In genomic region chr9:133035669-133036068, GRCh38 we compare ENCODE assay signal across 25 cellular contexts. TPM values are rescaled to one million over a fixed set of nuclear protein-coding genes. Genes with fewer than 3 reads are reported as not detected.
DNase-seq lines count a peak whose midpoint lies in the region; ATAC-seq, FAIRE-seq and TF ChIP-seq lines count a peak whose summit lies in the region.
"Had no signal": no experiment of that assay in that cellular context is flagged by ENCODE, and none has a peak within 500 bp of the region (broad histone marks: within the 10 kb centered on the region; RNA-seq: fewer than 3 reads in every experiment).

No MANE protein-coding gene starts in this region.

- H3K27me3 ChIP-seq in astrocyte (ENCODE audit: insufficient read depth, low read length) (no peaks in the 10 kb centered on the region), upper lobe of right lung (no peaks in the 10 kb centered on the region)
- H3K27me3 ChIP-seq: SJSA1 had no signal

- no peak overlapping the region for H3K4me2 ChIP-seq in astrocyte (ENCODE audit: low read length)

- DNase-seq in NOMO-1 treated with DMSO at 0.1 percent for 48 hours (lab: John Stamatoyannopoulos, UW; ENCODE audit: unreplicated experiment) = peak; percentile 29
- DNase-seq in NOMO-1 treated with dmso at 0.1 percent for 144 hours (lab: John Stamatoyannopoulos, UW; ENCODE audit: unreplicated experiment) = no peak
- peak; percentile 3 for DNase-seq in astrocyte (ENCODE audit: low read depth)
- DNase-seq in kidney tubule cell (ENCODE audit: low spot score) = peak; percentile 10
- DNase-seq in upper lobe of right lung = no peak
- no peak for DNase-seq in GM03348 (ENCODE audit: low spot score)
- no peak for DNase-seq in CD14-positive monocyte (ENCODE audit: low spot score)
- DNase-seq: ACHN; H7; NCI-H1105; NCI-H146; NCI-H2029; NCI-H226; NCI-H510A treated with DMSO at 0.1 percent for 48 hours; NCI-H774; NK-92 treated with Interleukin-12 subunit alpha and Interleukin-12 subunit beta, amount 100 ng/mL, for 24 hours; OCI-M1 had no signal

- H3K27ac Mint-ChIP-seq in astrocyte (ENCODE audit: unreplicated experiment) (no peak overlapping the region), CD14-positive monocyte (peak overlapping the region in 1 of 7 donors; percentile 50)

- H3K4me1 Mint-ChIP-seq in astrocyte (ENCODE audit: low read depth, unreplicated experiment) (peaks cover 11% of the 10 kb centered on the region), CD14-positive monocyte (peaks cover 43% of the 10 kb centered on the region)

- FAIRE-seq in astrocyte (lab: Jason Lieb, UNC) = no peak
- FAIRE-seq: G401.6, RCC 7860 had no signal

- peaks cover 97% of the 10 kb centered on the region for H3K79me2 ChIP-seq in astrocyte (ENCODE audit: insufficient read depth, low read length)

- ATAC-seq in upper lobe of right lung (peak; percentile 38), GM19467 (IDR thresholded peaks at IDR 0.05; ENCODE audit: unreplicated experiment) (no peak)
- ATAC-seq: Right ventricle myocardium inferior had no signal

- no peak overlapping the region for H2AFZ ChIP-seq in astrocyte (ENCODE audit: low read depth, low read length)

- H3K27me3 Mint-ChIP-seq in astrocyte (ENCODE audit: low read depth, unreplicated experiment) = no peaks in the 10 kb centered on the region
- peaks cover 0 to 2% (median 0%) of the 10 kb centered on the region in 3 donors for H3K27me3 Mint-ChIP-seq in CD14-positive monocyte (ENCODE audit: low read depth in 3 of 3)

- no peak overlapping the region for H3K9ac ChIP-seq in astrocyte (ENCODE audit: low read length)

- peaks cover 5% of the 10 kb centered on the region for H3K36me3 ChIP-seq in astrocyte (ENCODE audit: insufficient read depth, low read length)
- H3K36me3 ChIP-seq in upper lobe of right lung = no peaks in the 10 kb centered on the region

- no peak for TF ChIP-seq CTCF in astrocyte (IDR thresholded peaks at IDR 0.05; ENCODE audit: insufficient read depth, low read depth, low read length)
- no peak for TF ChIP-seq CTCF in upper lobe of right lung (IDR thresholded peaks at IDR 0.05)
- TF ChIP-seq CTCF in CD14-positive monocyte (IDR thresholded peaks at IDR 0.05) = no peak

- H3K4me1 ChIP-seq in astrocyte (ENCODE audit: insufficient read depth, low read length) (no peaks in the 10 kb centered on the region), upper lobe of right lung (peaks cover 8% of the 10 kb centered on the region)

- H3K9me3 ChIP-seq in astrocyte (ENCODE audit: insufficient read depth, low read depth, low read length) = no peaks in the 10 kb centered on the region
- no peaks in the 10 kb centered on the region for H3K9me3 ChIP-seq in upper lobe of right lung
- H3K9me3 ChIP-seq: SJSA1 had no signal

- H3K36me3 Mint-ChIP-seq in astrocyte (ENCODE audit: low read depth, unreplicated experiment) (peaks cover 17% of the 10 kb centered on the region), CD14-positive monocyte (peaks cover 15 to 24% of the 10 kb centered on the region in 2 donors)

- H3K4me3 ChIP-seq in astrocyte (ENCODE audit: insufficient read depth, low read depth, low read length) (no peak overlapping the region), upper lobe of right lung (no peak overlapping the region)
- H3K4me3 ChIP-seq: SJSA1 had no signal

- H3K4me3 Mint-ChIP-seq in astrocyte (ENCODE audit: unreplicated experiment) (no peak overlapping the region), CD14-positive monocyte (no peak overlapping the region)

- intact Hi-C loops in upper lobe of right lung (cut with DNase I) (no loop called here), CD14-positive monocyte (cut with micrococcal nuclease) (loop anchor here in 1 of 2 donors (10.0 kb wide), 1 partner anchor 339 kb away; the partner anchor contains the start of genes STKLD1 and SURF4)

- H4K20me1 ChIP-seq in astrocyte (ENCODE audit: insufficient read depth, low read length) = peaks cover 85% of the 10 kb centered on the region

- no peak overlapping the region for H3K27ac ChIP-seq in astrocyte (ENCODE audit: low read depth, low read length)
- H3K27ac ChIP-seq in upper lobe of right lung = no peak overlapping the region
- H3K27ac ChIP-seq: 22Rv1, C4-2B, SJSA1 had no signal

- H3K9me3 Mint-ChIP-seq in astrocyte (ENCODE audit: unreplicated experiment) (peaks cover 2% of the 10 kb centered on the region), CD14-positive monocyte (peaks cover 0 to 6% (median 0%) of the 10 kb centered on the region in 7 donors)

RNA-seq across cellular contexts. Expression of gene GTF3C5, which starts 4.9 kb away (rescaled TPM):
- total RNA-seq in astrocyte (46.4 and 49.9 TPM in 2 replicates), upper lobe of right lung (41.7 TPM)
- 10 to 100 TPM; 21.3 to 24.4 TPM for polyA plus RNA-seq in CD14-positive monocyte

RNA-seq across cellular contexts. Expression of gene CEL, which starts 26.1 kb away (rescaled TPM):
- total RNA-seq in astrocyte (2.3 and 3.4 TPM in 2 replicates), upper lobe of right lung (0.75 TPM)
- not detected for polyA plus RNA-seq in CD14-positive monocyte

RNA-seq across cellular contexts. Expression of gene GFI1B, which starts 57.2 kb away (rescaled TPM):
- total RNA-seq in astrocyte (not detected in 2 replicates), upper lobe of right lung (0.52 TPM)
- under 1 TPM; 0.06 to 0.21 TPM for polyA plus RNA-seq in CD14-positive monocyte
- total RNA-seq: Daoy, H7 had no signal

Comparison
In these comparisons a context has a peak if more than half of its experiments do, and no peak if none do; other contexts are left out.
1. DNase-seq: peak in NOMO-1 treated with DMSO at 0.1 percent for 48 hours (single experiment), astrocyte (single experiment) and kidney tubule cell (single experiment); none in NOMO-1 treated with dmso at 0.1 percent for 144 hours (single experiment), upper lobe of right lung (single experiment), GM03348 (single experiment) and CD14-positive monocyte (single experiment).